In genomic region chr14:94136575-94137331, GRCh38 we compare ENCODE assay signal across 8 cellular contexts. TPM values are rescaled to one million over a fixed set of nuclear protein-coding genes. Genes with fewer than 3 reads are reported as not detected.
DNase-seq lines count a peak whose midpoint lies in the region; ATAC-seq and TF ChIP-seq lines count a peak whose summit lies in the region.

No MANE protein-coding gene starts in this region.

- H3K4me3 ChIP-seq in AG09309 (ENCODE audit: control insufficient read depth, low read depth, low read length) (no peak overlapping the region), dorsolateral prefrontal cortex (peak overlapping the region in 2 of 59 donors; percentile 14 to 25)

- no peak overlapping the region for H3K27ac ChIP-seq in dorsolateral prefrontal cortex

- no peaks in the 10 kb centered on the region for H3K27me3 ChIP-seq in dorsolateral prefrontal cortex

- DNase-seq in AG09309 (ENCODE audit: low read depth), result peak; percentile 39
- DNase-seq in NCI-H748 (lab: John Stamatoyannopoulos, UW; ENCODE audit: unreplicated experiment), result peak; percentile 93
- peak; percentile 81 for DNase-seq in activated CD4-positive, alpha-beta T cell treated with anti-CD3 and anti-CD28 coated beads, Interleukin-2, amount 50 U/mL, for 24 hours (ENCODE audit: low read depth in 1 of 2, low spot score in 1 of 2)
- DNase-seq in dorsolateral prefrontal cortex, result peak; percentile 82 to 94 (median 89)
- DNase-seq in lung microvascular endothelial cell (ENCODE audit: low read depth in 2 of 2), result peak; percentile 84 to 87
- DNase-seq in stimulated activated CD8-positive, alpha-beta memory T cell treated with anti-CD3 and anti-CD28 coated beads, Interleukin-15, amount 100 ng/mL, for 1 hour (ENCODE audit: low read depth), result peak; percentile 82

- peak; percentile 76 for ATAC-seq in GM18861 (IDR thresholded peaks at IDR 0.05; ENCODE audit: unreplicated experiment)
- ATAC-seq in HG03354 (IDR thresholded peaks at IDR 0.05; ENCODE audit: poor library complexity, severe bottlenecking, unreplicated experiment), result peak; percentile 92

- TF ChIP-seq CTCF in AG09309 (IDR thresholded peaks at IDR 0.05; ENCODE audit: control insufficient read depth, insufficient read depth, low read depth, low read length, missing control alignments) (peak; percentile 99), dorsolateral prefrontal cortex (IDR thresholded peaks at IDR 0.05 in 54 of 56, conservative IDR thresholded peaks at IDR 0.05 in 2 of 56; ENCODE audit: low read depth in 1 of 56, partially characterized antibody in 56 of 56) (peak; percentile 84 to 99 (median 96))

- intact Hi-C loops in dorsolateral prefrontal cortex (cut with DNase I), result loop anchor here (2.0 to 5.0 kb wide), 5 partner anchors 41 to 199 kb away; no protein-coding TSS in a partner anchor

RNA-seq across cellular contexts. Expression of gene IFI27L2, which starts 7.3 kb away (rescaled TPM):
- total RNA-seq in dorsolateral prefrontal cortex (100 to 1,000 TPM in 1 of 120 experiments, 10 to 100 TPM in 119; 39.5 to 131 (median 61.8) TPM), lung microvascular endothelial cell (9.3 and 15.0 TPM in 2 replicates)

RNA-seq across cellular contexts. Expression of gene IFI27, which starts 26.2 kb away (rescaled TPM):
- total RNA-seq in dorsolateral prefrontal cortex (100 to 1,000 TPM in 12 of 120 experiments, 10 to 100 TPM in 108; 23.6 to 180 (median 60.5) TPM), lung microvascular endothelial cell (7.9 and 78.0 TPM in 2 replicates)

RNA-seq across cellular contexts. Expression of gene PPP4R4, which starts 37.4 kb away (rescaled TPM):
- 10 to 100 TPM in 119 of 120 experiments, 1 to 10 TPM in 1; 9.9 to 65.6 (median 28.7) TPM for total RNA-seq in dorsolateral prefrontal cortex
- under 0.01 TPM in 1 of 2 replicates, not detected in the other for total RNA-seq in lung microvascular endothelial cell

RNA-seq across cellular contexts. Expression of gene IFI27L1, which starts 55.6 kb away (rescaled TPM):
- total RNA-seq in dorsolateral prefrontal cortex (10 to 100 TPM; 13.3 to 47.8 (median 25.5) TPM), lung microvascular endothelial cell (8.3 and 14.2 TPM in 2 replicates)

RNA-seq across cellular contexts. Expression of gene DDX24, which starts 55.8 kb away (rescaled TPM):
- total RNA-seq in dorsolateral prefrontal cortex (100 to 1,000 TPM; 170 to 541 (median 413) TPM), lung microvascular endothelial cell (53.8 and 79.8 TPM in 2 replicates)

Comparison
In these comparisons a context has a peak if more than half of its experiments do, and no peak if none do; other contexts are left out.
1. DNase-seq: peak in every context shown above with its lines; median percentile 93 in NCI-H748; 89 in dorsolateral prefrontal cortex; 86 in lung microvascular endothelial cell; 82 in stimulated activated CD8-positive, alpha-beta memory T cell treated with anti-CD3 and anti-CD28 coated beads, Interleukin-15, amount 100 ng/mL, for 1 hour; 81 in activated CD4-positive, alpha-beta T cell treated with anti-CD3 and anti-CD28 coated beads, Interleukin-2, amount 50 U/mL, for 24 hours; 39 in AG09309.
2. RNA of gene PPP4R4, which starts 37.4 kb away (total RNA-seq): 9.9 to 65.6 TPM in dorsolateral prefrontal cortex; under 0.01 TPM in lung microvascular endothelial cell; every median in the first group is over 10 times any median in the second.